ENCODE assay signal across 8 cellular contexts in the genomic region with DNA sequence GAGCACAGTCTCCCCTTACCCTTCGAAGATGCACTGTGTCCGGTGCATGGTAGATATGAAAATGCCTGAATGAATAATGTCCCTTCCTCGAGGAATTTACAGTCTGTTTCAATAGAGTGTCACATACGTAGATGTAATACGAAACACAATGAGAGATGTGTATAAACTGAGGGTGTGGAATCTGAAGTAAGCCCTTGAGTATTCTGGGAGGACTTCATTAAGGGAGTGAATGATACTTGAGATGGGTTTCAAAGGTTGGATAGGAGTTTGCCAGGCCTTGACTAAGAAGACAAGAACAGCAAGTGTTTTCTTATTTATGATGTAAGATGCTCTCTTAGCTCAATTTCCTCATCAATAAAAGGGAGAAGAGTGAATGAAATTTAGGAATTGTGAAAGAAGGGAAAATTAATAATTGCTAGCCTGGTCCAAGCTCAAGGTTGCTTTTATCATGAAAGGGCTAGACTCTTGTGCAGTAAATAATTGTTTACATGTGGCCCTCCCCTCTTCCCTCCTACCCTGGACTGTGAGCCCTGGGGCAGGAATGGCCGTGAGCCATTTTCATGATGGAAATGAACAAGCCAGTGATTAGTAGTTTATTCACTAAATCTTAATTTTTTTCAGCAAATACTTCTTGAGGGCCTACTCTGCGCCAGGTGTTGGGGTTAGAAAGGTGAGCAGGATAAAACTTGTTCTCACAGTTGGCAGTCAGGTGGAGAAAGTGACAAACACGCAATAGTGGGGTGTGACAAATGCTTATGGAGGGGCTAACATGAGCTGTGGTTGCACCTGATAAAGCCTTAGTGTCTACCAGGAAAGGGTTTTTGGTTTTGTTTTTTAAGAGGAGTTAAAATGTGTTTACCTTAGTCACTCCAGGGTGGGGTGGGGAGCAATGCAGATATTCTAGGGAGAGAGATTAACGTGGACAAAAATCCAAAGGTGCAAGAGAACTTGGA. TPM values are rescaled to one million over a fixed set of nuclear protein-coding genes. Genes with fewer than 3 reads are reported as not detected.
DNase-seq lines count a peak whose midpoint lies in the region; ATAC-seq, FAIRE-seq and TF ChIP-seq lines count a peak whose summit lies in the region.
"Had no signal": no experiment of that assay in that cellular context is flagged by ENCODE, and none has a peak within 500 bp of the region (broad histone marks: within the 10 kb centered on the region; RNA-seq: fewer than 3 reads in every experiment).

No MANE protein-coding gene starts in this region.

- CTCF ChIA-PET in activated naive CD4-positive, alpha-beta T cell treated with anti-CD3 and anti-CD28 coated beads for 36 hours (lab: Charles Lee): interaction anchor here (0.7 kb wide), 1 partner anchor 25 kb away, joined by 4 read pairs; no protein-coding TSS in a partner anchor
- CTCF ChIA-PET in endothelial cell of umbilical vein (lab: Charles Lee): interaction anchor here (6.3 kb wide), 1 partner anchor 56 kb away, joined by 34 read pairs; no protein-coding TSS in a partner anchor

- POLR2A ChIA-PET in endothelial cell of umbilical vein (lab: Charles Lee): no interaction called here

- WGBS in stomach, 5 donors: 54 to 73% (median 61%) methylated on average over 9 of the region's 9 CpGs

- no peak for ATAC-seq in HG02623 (IDR thresholded peaks at IDR 0.05; ENCODE audit: unreplicated experiment)

- BruUV-seq in endothelial cell of umbilical vein (replicated peaks; lab: Mats Ljungman, UMichigan): no TSS peak

- H3K79me2 ChIP-seq in endothelial cell of umbilical vein (ENCODE audit: control insufficient read depth, insufficient read depth, low read length): peaks cover 63% of the 10 kb centered on the region

- peak overlapping the region; percentile 98 for H3K27ac Mint-ChIP-seq in activated naive CD4-positive, alpha-beta T cell treated with anti-CD3 and anti-CD28 coated beads for 36 hours

- TF ChIP-seq POLR2A in endothelial cell of umbilical vein (IDR thresholded peaks at IDR 0.05; ENCODE audit: low read depth, low read length) (no peak), stomach (IDR thresholded peaks at IDR 0.05) (no peak)

- H3K27ac ChIP-seq in endothelial cell of umbilical vein (ENCODE audit: insufficient read depth, low read depth, low read length) (no peak overlapping the region), stomach (no peak overlapping the region)

- H3K27me3 ChIP-seq in endothelial cell of umbilical vein (ENCODE audit: control insufficient read depth in 2 of 2, insufficient read depth in 2 of 2, low read length in 2 of 2) (no peaks in the 10 kb centered on the region), stomach (no peaks in the 10 kb centered on the region)

- H3K9me3 ChIP-seq in endothelial cell of umbilical vein (replicated peaks; ENCODE audit: control insufficient read depth, insufficient read depth, low read length) (no peaks in the 10 kb centered on the region), stomach (no peaks in the 10 kb centered on the region)

- H3K4me1 ChIP-seq in endothelial cell of umbilical vein (ENCODE audit: control insufficient read depth, extremely low read depth, insufficient read depth, low read length) (peaks cover 21% of the 10 kb centered on the region), stomach (peaks cover 4 to 31% (median 23%) of the 10 kb centered on the region in 4 donors)

- peak overlapping the region; percentile 87 for H3K4me2 ChIP-seq in endothelial cell of umbilical vein (ENCODE audit: insufficient read depth, low read length)

- H3K27me3 Mint-ChIP-seq in activated naive CD4-positive, alpha-beta T cell treated with anti-CD3 and anti-CD28 coated beads for 36 hours (ENCODE audit: low read depth): no peaks in the 10 kb centered on the region

- DNase-seq in activated naive CD4-positive, alpha-beta T cell treated with anti-CD3 and anti-CD28 coated beads for 36 hours: no peak
- DNase-seq in activated naive CD4-positive, alpha-beta T cell treated with anti-CD3 and anti-CD28 coated beads, Interleukin-2, amount 50 U/mL, for 16 hours: no peak
- DNase-seq in endothelial cell of umbilical vein (ENCODE audit: low read depth, low spot score) (no peak), stomach (no peak), SHP77 treated with DMSO at 0.1 percent for 48 hours (lab: John Stamatoyannopoulos, UW) (no peak)
- DNase-seq: COR-L47, T1000 had no signal

- H3K36me3 ChIP-seq in endothelial cell of umbilical vein (ENCODE audit: control insufficient read depth in 2 of 2, extremely low read depth in 1 of 2, insufficient read depth in 2 of 2, low read length in 2 of 2): peaks cover 0 to 3% of the 10 kb centered on the region in 2 experiments
- H3K36me3 ChIP-seq in stomach: peaks cover 0 to 8% (median 6%) of the 10 kb centered on the region in 4 donors

- no peaks in the 10 kb centered on the region for H3K9me3 Mint-ChIP-seq in activated naive CD4-positive, alpha-beta T cell treated with anti-CD3 and anti-CD28 coated beads for 36 hours

- no peak for TF ChIP-seq CTCF in endothelial cell of umbilical vein (IDR thresholded peaks at IDR 0.05; ENCODE audit: extremely low read depth in 1 of 2, insufficient read depth in 1 of 2, low read depth in 1 of 2, low read length in 2 of 2)
- TF ChIP-seq CTCF in stomach (IDR thresholded peaks at IDR 0.05): no peak

- H3K36me3 Mint-ChIP-seq in activated naive CD4-positive, alpha-beta T cell treated with anti-CD3 and anti-CD28 coated beads for 36 hours (ENCODE audit: low read depth): peaks cover 41% of the 10 kb centered on the region

- no peaks in the 10 kb centered on the region for H3K9me1 ChIP-seq in endothelial cell of umbilical vein (replicated peaks; ENCODE audit: control insufficient read depth, extremely low read depth, insufficient read depth, low read length)

- peaks cover 30% of the 10 kb centered on the region for H3K4me1 Mint-ChIP-seq in activated naive CD4-positive, alpha-beta T cell treated with anti-CD3 and anti-CD28 coated beads for 36 hours (ENCODE audit: low read depth)

- peak overlapping the region; percentile 80 to 93 (median 88) for H3K4me3 ChIP-seq in endothelial cell of umbilical vein (replicated peaks in 1 of 3; ENCODE audit: insufficient read depth in 1 of 3, low read depth in 1 of 3, low read length in 3 of 3)
- peak overlapping the region in 3 of 4 donors; percentile 67 to 92 (median 82) for H3K4me3 ChIP-seq in stomach

- no peak for TF ChIP-seq EP300 in stomach (IDR thresholded peaks at IDR 0.05)

- no peaks in the 10 kb centered on the region for H4K20me1 ChIP-seq in endothelial cell of umbilical vein (replicated peaks; ENCODE audit: control insufficient read depth, extremely low read depth, insufficient read depth, low read length)

- no peak for FAIRE-seq in endothelial cell of umbilical vein (lab: Jason Lieb, UNC)

- dilution Hi-C loops in endothelial cell of umbilical vein (cut with MboI; ENCODE audit: extremely low pct_ligation_motif_present, low sequenced_read_pairs): no loop called here

- peak overlapping the region; percentile 97 for H2AFZ ChIP-seq in endothelial cell of umbilical vein (ENCODE audit: low read depth, low read length)

- no peak overlapping the region for H3K9ac ChIP-seq in endothelial cell of umbilical vein (replicated peaks; ENCODE audit: extremely low read depth, insufficient read depth, low read length)

- intact Hi-C loops in activated naive CD4-positive, alpha-beta T cell treated with anti-CD3 and anti-CD28 coated beads for 36 hours (cut with micrococcal nuclease): no loop called here
- intact Hi-C loops in endothelial cell of umbilical vein (cut with micrococcal nuclease): loop anchor here (2.0 to 5.0 kb wide), 2 partner anchors 91 to 185 kb away; no protein-coding TSS in a partner anchor
- intact Hi-C loops in stomach (cut with DNase I; ENCODE audit: low total_unique reads): no loop called here

- H3K4me3 Mint-ChIP-seq in activated naive CD4-positive, alpha-beta T cell treated with anti-CD3 and anti-CD28 coated beads for 36 hours: peak overlapping the region; percentile 100

RNA-seq across cellular contexts. Expression of a gene that starts 1.6 kb away (rescaled TPM):
- total RNA-seq in activated naive CD4-positive, alpha-beta T cell treated with anti-CD3 and anti-CD28 coated beads for 36 hours: 100 to 1,000 TPM; 201 to 209 TPM
- total RNA-seq in endothelial cell of umbilical vein: 82.3 and 90.0 TPM in 2 replicates
- 67.3 and 67.9 TPM in 2 replicates for polyA plus RNA-seq in endothelial cell of umbilical vein
- polyA plus RNA-seq in endothelial cell of umbilical vein (2011; cell fraction: cytosol; rRNA removed): 68.7 and 72.0 TPM in 2 replicates
- 198 and 265 TPM in 2 replicates for polyA plus RNA-seq in endothelial cell of umbilical vein (2011; cell fraction: nucleus; rRNA removed)
- 27.8 and 49.7 TPM in 2 replicates for polyA plus RNA-seq in endothelial cell of umbilical vein (2012)
- polyA minus RNA-seq in endothelial cell of umbilical vein: 71.8 and 80.2 TPM in 2 replicates
- polyA minus RNA-seq in endothelial cell of umbilical vein (2011; cell fraction: cytosol; rRNA and poly(A)+ RNA removed): 95.7 TPM
- polyA minus RNA-seq in endothelial cell of umbilical vein (2011; cell fraction: nucleus; rRNA and poly(A)+ RNA removed): 55.3 and 92.1 TPM in 2 replicates
- total RNA-seq in stomach: 100 to 1,000 TPM in 1 of 5 donors, 10 to 100 TPM in 4; 11.1 to 229 (median 26.8) TPM
- 10 to 100 TPM; 53.6 to 88.5 (median 59.2) TPM for polyA plus RNA-seq in stomach

RNA-seq across cellular contexts. Expression of a gene that starts 14.1 kb away (rescaled TPM):
- not detected for total RNA-seq in activated naive CD4-positive, alpha-beta T cell treated with anti-CD3 and anti-CD28 coated beads for 36 hours
- not detected in 2 replicates for total RNA-seq in endothelial cell of umbilical vein
- not detected in 2 replicates for polyA plus RNA-seq in endothelial cell of umbilical vein
- polyA plus RNA-seq in endothelial cell of umbilical vein (2011; cell fraction: cytosol; rRNA removed): not detected in 2 replicates
- polyA plus RNA-seq in endothelial cell of umbilical vein (2011; cell fraction: nucleus; rRNA removed): not detected in 2 replicates
- polyA plus RNA-seq in endothelial cell of umbilical vein (2012): not detected in 2 replicates
- polyA minus RNA-seq in endothelial cell of umbilical vein: not detected in 2 replicates
- not detected for polyA minus RNA-seq in endothelial cell of umbilical vein (2011; cell fraction: cytosol; rRNA and poly(A)+ RNA removed)
- not detected in 2 replicates for polyA minus RNA-seq in endothelial cell of umbilical vein (2011; cell fraction: nucleus; rRNA and poly(A)+ RNA removed)
- total RNA-seq in stomach: 10 to 100 TPM in 1 of 5 donors, 1 to 10 TPM in 1, not detected in 3; 1.1 to 33.6 TPM
- under 1 TPM in 1 of 3 donors, not detected in 2; 0.76 TPM for polyA plus RNA-seq in stomach

RNA-seq across cellular contexts. Expression of a gene that starts 14.2 kb away (rescaled TPM):
- total RNA-seq in activated naive CD4-positive, alpha-beta T cell treated with anti-CD3 and anti-CD28 coated beads for 36 hours: 100 to 1,000 TPM; 290 to 330 TPM
- total RNA-seq in endothelial cell of umbilical vein (311 TPM in 2 replicates), stomach (100 to 1,000 TPM in 4 of 5 donors, 10 to 100 TPM in 1; 11.7 to 865 (median 117) TPM)
- polyA plus RNA-seq in endothelial cell of umbilical vein (165 and 212 TPM in 2 replicates), stomach (100 to 1,000 TPM in 2 of 3 donors, 10 to 100 TPM in 1; 79.9 to 160 (median 102) TPM)
- polyA plus RNA-seq in endothelial cell of umbilical vein (2011; cell fraction: cytosol; rRNA removed): 204 and 249 TPM in 2 replicates
- polyA plus RNA-seq in endothelial cell of umbilical vein (2011; cell fraction: nucleus; rRNA removed): 129 and 147 TPM in 2 replicates
- polyA plus RNA-seq in endothelial cell of umbilical vein (2012): 303 and 323 TPM in 2 replicates
- polyA minus RNA-seq in endothelial cell of umbilical vein: 291 and 342 TPM in 2 replicates
- polyA minus RNA-seq in endothelial cell of umbilical vein (2011; cell fraction: cytosol; rRNA and poly(A)+ RNA removed): 395 TPM
- polyA minus RNA-seq in endothelial cell of umbilical vein (2011; cell fraction: nucleus; rRNA and poly(A)+ RNA removed): 51.4 and 56.6 TPM in 2 replicates

RNA-seq across cellular contexts. Expression of a gene that starts 19.9 kb away (rescaled TPM):
- under 1 TPM; 0.83 to 0.94 TPM for total RNA-seq in activated naive CD4-positive, alpha-beta T cell treated with anti-CD3 and anti-CD28 coated beads for 36 hours
- total RNA-seq in endothelial cell of umbilical vein: 2.3 and 3.3 TPM in 2 replicates
- polyA plus RNA-seq in endothelial cell of umbilical vein: 3.3 and 3.4 TPM in 2 replicates
- polyA plus RNA-seq in endothelial cell of umbilical vein (2011; cell fraction: cytosol; rRNA removed): 0.41 and 0.66 TPM in 2 replicates
- polyA plus RNA-seq in endothelial cell of umbilical vein (2011; cell fraction: nucleus; rRNA removed): 18.1 and 20.0 TPM in 2 replicates
- polyA plus RNA-seq in endothelial cell of umbilical vein (2012): 1.0 and 1.4 TPM in 2 replicates
- 1.1 and 1.9 TPM in 2 replicates for polyA minus RNA-seq in endothelial cell of umbilical vein
- polyA minus RNA-seq in endothelial cell of umbilical vein (2011; cell fraction: cytosol; rRNA and poly(A)+ RNA removed): not detected
- polyA minus RNA-seq in endothelial cell of umbilical vein (2011; cell fraction: nucleus; rRNA and poly(A)+ RNA removed): 2.9 and 3.8 TPM in 2 replicates
- total RNA-seq in stomach: 10 to 100 TPM in 1 of 5 donors, 1 to 10 TPM in 2, not detected in 2; 4.0 to 17.4 (median 4.6) TPM
- polyA plus RNA-seq in stomach: under 1 TPM in 2 of 3 donors, not detected in 1; 0.62 to 0.83 TPM

RNA-seq across cellular contexts. Expression of a gene that starts 23.8 kb away (rescaled TPM):
- 10 to 100 TPM; 16.9 to 19.3 TPM for total RNA-seq in activated naive CD4-positive, alpha-beta T cell treated with anti-CD3 and anti-CD28 coated beads for 36 hours
- total RNA-seq in endothelial cell of umbilical vein (24.2 and 26.3 TPM in 2 replicates), stomach (100 to 1,000 TPM in 1 of 5 donors, 10 to 100 TPM in 3, 1 to 10 TPM in 1; 7.1 to 124 (median 19.8) TPM)
- polyA plus RNA-seq in endothelial cell of umbilical vein (13.0 and 15.9 TPM in 2 replicates), stomach (10 to 100 TPM; 24.0 to 31.6 (median 27.1) TPM)
- polyA plus RNA-seq in endothelial cell of umbilical vein (2011; cell fraction: cytosol; rRNA removed): 16.6 and 17.6 TPM in 2 replicates
- 18.8 and 20.0 TPM in 2 replicates for polyA plus RNA-seq in endothelial cell of umbilical vein (2011; cell fraction: nucleus; rRNA removed)
- 18.5 and 20.4 TPM in 2 replicates for polyA plus RNA-seq in endothelial cell of umbilical vein (2012)
- polyA minus RNA-seq in endothelial cell of umbilical vein: 3.8 and 4.2 TPM in 2 replicates
- 16.0 TPM for polyA minus RNA-seq in endothelial cell of umbilical vein (2011; cell fraction: cytosol; rRNA and poly(A)+ RNA removed)
- polyA minus RNA-seq in endothelial cell of umbilical vein (2011; cell fraction: nucleus; rRNA and poly(A)+ RNA removed): 4.1 and 5.2 TPM in 2 replicates
